9 cellular contexts compared by ENCODE assay signal in genomic region chr3:150372320-150373118, GRCh38. TPM values are rescaled to one million over a fixed set of nuclear protein-coding genes. Genes with fewer than 3 reads are reported as not detected.
A peak's percentile ranks its signal among the peaks of the same experiment; 100 is the strongest.
DNase-seq lines count a peak whose midpoint lies in the region; ATAC-seq, FAIRE-seq and TF ChIP-seq lines count a peak whose summit lies in the region.
"Had no signal": no experiment of that assay in that cellular context is flagged by ENCODE, and none has a peak within 500 bp of the region (broad histone marks: within the 10 kb centered on the region; RNA-seq: fewer than 3 reads in every experiment).

No MANE protein-coding gene starts in this region.

- H3K27ac ChIP-seq in foreskin keratinocyte (peak overlapping the region; percentile 92), tibial nerve (peak overlapping the region in 3 of 4 donors; percentile 26 to 88 (median 87))
- H3K27ac ChIP-seq in effector memory CD4-positive, alpha-beta T cell (ENCODE audit: insufficient read depth, low read length, poor library complexity, severe bottlenecking), result no peak overlapping the region

- TF ChIP-seq EP300 in tibial nerve (IDR thresholded peaks at IDR 0.05), result no peak

- H3K4me3 ChIP-seq in tibial nerve, result no peak overlapping the region
- H3K4me3 ChIP-seq in effector memory CD4-positive, alpha-beta T cell (ENCODE audit: insufficient read depth, low read depth, low read length, poor library complexity, severe bottlenecking), result no peak overlapping the region

- no peak for FAIRE-seq in D721Med (lab: Jason Lieb, UNC)

- ATAC-seq in foreskin keratinocyte, result no peak

- TF ChIP-seq CTCF in foreskin keratinocyte (conservative IDR thresholded peaks at IDR 0.05) (peak; percentile 28), tibial nerve (IDR thresholded peaks at IDR 0.05) (no peak), D721Med (IDR thresholded peaks at IDR 0.05; ENCODE audit: insufficient read depth, missing control alignments) (no peak)

- H3K27me3 ChIP-seq in foreskin keratinocyte, result no peaks in the 10 kb centered on the region
- no peaks in the 10 kb centered on the region for H3K27me3 ChIP-seq in tibial nerve
- no peaks in the 10 kb centered on the region for H3K27me3 ChIP-seq in effector memory CD4-positive, alpha-beta T cell (replicated peaks; ENCODE audit: control insufficient read depth, insufficient read depth, low read length, poor library complexity, severe bottlenecking)

- 39 to 51% methylated on average over 3 of the region's 3 CpGs for WGBS in tibial nerve, 2 donors

- peaks cover 13% of the 10 kb centered on the region for H3K4me1 ChIP-seq in foreskin keratinocyte
- H3K4me1 ChIP-seq in tibial nerve, result peaks cover 0 to 48% (median 14%) of the 10 kb centered on the region in 4 donors
- H3K4me1 ChIP-seq in effector memory CD4-positive, alpha-beta T cell (ENCODE audit: control insufficient read depth, insufficient read depth, low read length, poor library complexity, severe bottlenecking), result no peaks in the 10 kb centered on the region

- no peaks in the 10 kb centered on the region for H3K36me3 ChIP-seq in tibial nerve
- no peaks in the 10 kb centered on the region for H3K36me3 ChIP-seq in effector memory CD4-positive, alpha-beta T cell (ENCODE audit: control insufficient read depth, insufficient read depth, low read length)

- no peaks in the 10 kb centered on the region for H3K9me3 ChIP-seq in tibial nerve
- no peaks in the 10 kb centered on the region for H3K9me3 ChIP-seq in effector memory CD4-positive, alpha-beta T cell (ENCODE audit: control insufficient read depth, low read length)

- DNase-seq in NCI-H446 treated with DMSO at 0.1 percent for 48 hours (lab: John Stamatoyannopoulos, UW) (peak; percentile 11), NCI-H446 (lab: John Stamatoyannopoulos, UW) (no peak), RPMI7951 (ENCODE audit: low read depth) (peak; percentile 66), foreskin keratinocyte (no peak), tibial nerve (ENCODE audit: low spot score in 2 of 2) (no peak), D721Med (ENCODE audit: insufficient read length, low spot score) (no peak), foreskin melanocyte (no peak)
- no peak for DNase-seq in effector memory CD4-positive, alpha-beta T cell
- DNase-seq: activated naive CD4-positive, alpha-beta T cell had no signal

- no peak for TF ChIP-seq POLR2A in tibial nerve (IDR thresholded peaks at IDR 0.05)

RNA-seq across cellular contexts. Expression of gene TSC22D2, which starts 35.6 kb away (rescaled TPM):
- total RNA-seq in RPMI7951 (2014; rRNA removed; shearing (Covaris generic)), result 6.2 and 8.9 TPM in 2 replicates
- 19.7 and 22.3 TPM in 2 replicates for total RNA-seq in foreskin keratinocyte
- 7.2 and 9.4 TPM in 2 replicates for polyA plus RNA-seq in foreskin keratinocyte
- total RNA-seq in tibial nerve, result 10 to 100 TPM; 12.5 to 15.9 (median 14.6) TPM

Comparison
In these comparisons a context has a peak if more than half of its experiments do, and no peak if none do; other contexts are left out.
1. DNase-seq: peak in NCI-H446 treated with DMSO at 0.1 percent for 48 hours (single experiment) and RPMI7951 (single experiment); none in NCI-H446 (0 of 2), foreskin keratinocyte (0 of 2), tibial nerve (0 of 2), D721Med (single experiment), foreskin melanocyte (single experiment) and effector memory CD4-positive, alpha-beta T cell (0 of 3).